In the genomic region with DNA sequence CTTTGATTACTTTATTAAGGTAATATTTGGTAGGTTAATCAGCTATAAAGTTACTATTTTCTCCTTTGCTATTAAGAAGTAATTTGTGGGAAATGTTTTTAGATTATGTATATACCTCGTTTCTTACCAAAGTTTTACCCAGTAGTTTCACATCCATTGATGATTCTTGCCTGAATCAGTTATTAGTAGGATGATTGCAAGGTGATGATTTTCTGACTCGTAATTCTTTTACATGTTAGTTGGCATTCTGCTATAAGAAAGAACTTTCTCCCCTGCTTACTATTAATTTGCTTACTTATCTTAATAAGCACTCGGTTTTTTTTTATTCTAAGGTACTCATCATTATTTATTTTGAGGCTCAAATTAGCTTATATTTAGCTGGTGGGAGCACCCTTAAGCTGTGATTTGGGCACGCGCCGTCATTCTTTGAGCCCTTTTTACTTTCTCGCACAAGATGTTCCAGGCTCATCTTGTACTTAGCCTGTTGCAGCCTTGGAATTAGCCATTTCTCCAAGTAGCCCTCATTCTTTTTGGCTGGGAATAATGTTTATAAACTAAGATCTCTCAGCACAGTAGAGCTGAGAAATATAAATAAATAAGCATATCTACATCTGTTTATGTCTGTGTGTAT, we compare ENCODE assay signal across 14 cellular contexts.
"Had no signal": no experiment of that assay in that cellular context is flagged by ENCODE, and none has a peak within 500 bp of the region (broad histone marks: within the 10 kb centered on the region; RNA-seq: fewer than 3 reads in every experiment).

No MANE protein-coding gene starts in this region.

- H3K27ac ChIP-seq: sigmoid colon, uterus, VCaP had no signal

- H3K27ac Mint-ChIP-seq: dendritic cell treated with granulocyte-macrophage colony-stimulating factor and Interleukin-4, amounts not matched to agents 40 ng/mL and 50 ng/mL, for 4 days had no signal

- DNase-seq: activated CD4-positive, alpha-beta T cell treated with anti-CD3 and anti-CD28 coated beads for 48 hours; activated gamma-delta T cell treated with Interleukin-2 at 50 U/mL for 16 hours; adrenal gland; cerebellar nuclear complex; erythroblast; glutamatergic neuron; sigmoid colon; stimulated activated CD4-positive, alpha-beta T cell treated with anti-CD3 and anti-CD28 coated beads, Interleukin-12 subunit alpha, Interleukin-12 subunit beta, amount 100 ng/mL, for 4 hours; stimulated activated CD4-positive, alpha-beta T cell treated with anti-CD3 and anti-CD28 coated beads, Interleukin-2, amount 100 ng/mL, for 48 hours; T1000; uterus had no signal

- H3K9me3 Mint-ChIP-seq: dendritic cell treated with granulocyte-macrophage colony-stimulating factor and Interleukin-4, amounts not matched to agents 40 ng/mL and 50 ng/mL, for 4 days; stimulated activated naive CD8-positive, alpha-beta T cell treated with anti-CD3 and anti-CD28 coated beads, Interleukin-15, Interleukin-2, amounts not matched to agents 100 ng/mL and 50 ng/mL, for 24 hours had no signal

- H3K4me3 Mint-ChIP-seq: dendritic cell treated with granulocyte-macrophage colony-stimulating factor and Interleukin-4, amounts not matched to agents 40 ng/mL and 50 ng/mL, for 4 days; stimulated activated naive CD8-positive, alpha-beta T cell treated with anti-CD3 and anti-CD28 coated beads, Interleukin-15, Interleukin-2, amounts not matched to agents 100 ng/mL and 50 ng/mL, for 24 hours had no signal

- H3K27me3 Mint-ChIP-seq: dendritic cell treated with granulocyte-macrophage colony-stimulating factor and Interleukin-4, amounts not matched to agents 40 ng/mL and 50 ng/mL, for 4 days; stimulated activated naive CD8-positive, alpha-beta T cell treated with anti-CD3 and anti-CD28 coated beads, Interleukin-15, Interleukin-2, amounts not matched to agents 100 ng/mL and 50 ng/mL, for 24 hours had no signal
